ENCODE assay signal across 15 cellular contexts in genomic region chr2:67057901-67058703, GRCh38.
DNase-seq lines count a peak whose midpoint lies in the region; ATAC-seq and TF ChIP-seq lines count a peak whose summit lies in the region.
"Had no signal": no experiment of that assay in that cellular context is flagged by ENCODE, and none has a peak within 500 bp of the region (broad histone marks: within the 10 kb centered on the region; RNA-seq: fewer than 3 reads in every experiment).

No MANE protein-coding gene starts in this region.

- TF ChIP-seq POLR2A in gastroesophageal sphincter (IDR thresholded peaks at IDR 0.05) (no peak), esophagus squamous epithelium (IDR thresholded peaks at IDR 0.05) (no peak)

- H3K27ac ChIP-seq in gastroesophageal sphincter (peak overlapping the region in 3 of 4 donors; percentile 8 to 23 (median 15)), esophagus squamous epithelium (peak overlapping the region in 2 of 4 donors; percentile 49)
- H3K27ac ChIP-seq: testis had no signal

- no peak for TF ChIP-seq CTCF in gastroesophageal sphincter (IDR thresholded peaks at IDR 0.05)
- TF ChIP-seq CTCF in retinal pigment epithelial cell (conservative IDR thresholded peaks at IDR 0.05; ENCODE audit: low read depth, low read length) = no peak
- no peak for TF ChIP-seq CTCF in esophagus squamous epithelium (IDR thresholded peaks at IDR 0.05)

- H3K4me3 ChIP-seq in gastroesophageal sphincter (no peak overlapping the region), retinal pigment epithelial cell (ENCODE audit: low read length) (no peak overlapping the region), esophagus squamous epithelium (no peak overlapping the region)
- H3K4me3 ChIP-seq: testis had no signal

- peak; percentile 49 for DNase-seq in NCI-H1694 treated with DMSO at 0.1 percent for 48 hours (lab: John Stamatoyannopoulos, UW)
- peak; percentile 37 for DNase-seq in SKM-1 treated with dmso at 0.1 percent for 144 hours (lab: John Stamatoyannopoulos, UW; ENCODE audit: unreplicated experiment)
- DNase-seq in retinal pigment epithelial cell (ENCODE audit: low read depth) = peak; percentile 9
- DNase-seq in esophagus squamous epithelium (lab: John Stamatoyannopoulos, UW) = no peak
- DNase-seq in HK-2 (ENCODE audit: unreplicated experiment) = no peak
- DNase-seq in GDM1 (lab: John Stamatoyannopoulos, UW) = no peak
- DNase-seq: activated B cell treated with CpG ODN at 0.5 μM for 24 hours; activated CD8-positive, alpha-beta T cell treated with anti-CD3 and anti-CD28 coated beads, Interleukin-2, amount 10 ng/mL, durations not matched to agents 7 days and 5 days; activated naive CD8-positive, alpha-beta T cell treated with anti-CD3 and anti-CD28 coated beads, Interleukin-2, amount 10 ng/mL, durations not matched to agents 7 days and 5 days; effector memory CD4-positive, alpha-beta T cell; NCI-H1436 treated with DMSO at 0.1 percent for 48 hours; stimulated activated CD4-positive, alpha-beta T cell treated with anti-CD3 and anti-CD28 coated beads, Interleukin-12 subunit alpha, Interleukin-12 subunit beta, amount 100 ng/mL, for 4 hours; testis had no signal

- intact Hi-C loops in esophagus squamous epithelium (cut with DNase I) = no loop called here

- no peaks in the 10 kb centered on the region for H3K27me3 ChIP-seq in gastroesophageal sphincter
- H3K27me3 ChIP-seq in esophagus squamous epithelium = no peaks in the 10 kb centered on the region
- H3K27me3 ChIP-seq: testis had no signal

- TF ChIP-seq EP300 in gastroesophageal sphincter (IDR thresholded peaks at IDR 0.05) = no peak

- peak; percentile 77 for ATAC-seq in gastroesophageal sphincter
- ATAC-seq: activated CD8-positive, alpha-beta T cell treated with anti-CD3 and anti-CD28 coated beads, Interleukin-2, amount 10 ng/mL, durations not matched to agents 7 days and 5 days; stimulated activated effector memory CD8-positive, alpha-beta T cell treated with anti-CD3 and anti-CD28 coated beads, Interleukin-12 subunit alpha, Interleukin-12 subunit beta, amount 100 ng/mL, for 72 hours had no signal

- H3K36me3 ChIP-seq in gastroesophageal sphincter (no peaks in the 10 kb centered on the region), esophagus squamous epithelium (no peaks in the 10 kb centered on the region)

- 70 to 100% methylated on average over 2 of the region's 2 CpGs for WGBS in gastroesophageal sphincter (ENCODE audit: low coverage in 1 of 2), 2 donors
- 66 to 68% methylated on average over 2 of the region's 2 CpGs for WGBS in esophagus squamous epithelium, 2 donors

- H3K4me1 ChIP-seq in gastroesophageal sphincter (peaks cover 0 to 27% (median 0%) of the 10 kb centered on the region in 3 donors), esophagus squamous epithelium (peaks cover 0 to 29% (median 4%) of the 10 kb centered on the region in 3 donors)
- H3K4me1 ChIP-seq: testis had no signal

- H3K9me3 ChIP-seq in gastroesophageal sphincter (no peaks in the 10 kb centered on the region), esophagus squamous epithelium (no peaks in the 10 kb centered on the region)
- H3K9me3 ChIP-seq: testis had no signal

Comparison
In these comparisons a context has a peak if more than half of its experiments do, and no peak if none do; other contexts are left out.
1. DNase-seq: peak in NCI-H1694 treated with DMSO at 0.1 percent for 48 hours (single experiment), SKM-1 treated with dmso at 0.1 percent for 144 hours (single experiment) and retinal pigment epithelial cell (single experiment); none in esophagus squamous epithelium (single experiment), HK-2 (single experiment) and GDM1 (single experiment).